Comparison of ENCODE assay signal across 8 cellular contexts in genomic region chr2:170813611-170814550, GRCh38. TPM values are rescaled to one million over a fixed set of nuclear protein-coding genes. Genes with fewer than 3 reads are reported as not detected.
DNase-seq lines count a peak whose midpoint lies in the region; ATAC-seq and TF ChIP-seq lines count a peak whose summit lies in the region.

No MANE protein-coding gene starts in this region.

- TF ChIP-seq RAD21 in Ishikawa (IDR thresholded peaks at IDR 0.05; ENCODE audit: low read depth) = peak; percentile 13; the same call in 1 of the 2 replicates

- intact Hi-C loops in activated T-helper 1 cell treated with anti-CD3 and anti-CD28 coated beads, Interleukin-12 subunit alpha, Interleukin-12 subunit beta, Interleukin-2, Interleukin-4 antibody, amounts not matched to agents 30 ng/mL and 10 ng/mL and 1 ng/mL, durations not matched to agents 14 hours and 24 hours and 36 hours (cut with micrococcal nuclease) = loop anchor here (2.0 kb wide), 1 partner anchor 43 kb away; the partner anchor contains the start of gene ERICH2

- H3K9me3 Mint-ChIP-seq in activated T-helper 1 cell treated with anti-CD3 and anti-CD28 coated beads, Interleukin-12 subunit alpha, Interleukin-12 subunit beta, Interleukin-2, Interleukin-4 antibody, amounts not matched to agents 30 ng/mL and 10 ng/mL and 1 ng/mL, durations not matched to agents 14 hours and 24 hours and 36 hours = no peaks in the 10 kb centered on the region
- no peaks in the 10 kb centered on the region for H3K9me3 Mint-ChIP-seq in memory B cell

- peak overlapping the region; percentile 48 for H3K27ac Mint-ChIP-seq in activated T-helper 1 cell treated with anti-CD3 and anti-CD28 coated beads, Interleukin-12 subunit alpha, Interleukin-12 subunit beta, Interleukin-2, Interleukin-4 antibody, amounts not matched to agents 30 ng/mL and 10 ng/mL and 1 ng/mL, durations not matched to agents 14 hours and 24 hours and 36 hours
- peak overlapping the region; percentile 63 for H3K27ac Mint-ChIP-seq in memory B cell

- H3K36me3 Mint-ChIP-seq in activated T-helper 1 cell treated with anti-CD3 and anti-CD28 coated beads, Interleukin-12 subunit alpha, Interleukin-12 subunit beta, Interleukin-2, Interleukin-4 antibody, amounts not matched to agents 30 ng/mL and 10 ng/mL and 1 ng/mL, durations not matched to agents 14 hours and 24 hours and 36 hours (ENCODE audit: low read depth) = peaks cover 3% of the 10 kb centered on the region
- H3K36me3 Mint-ChIP-seq in memory B cell = no peaks in the 10 kb centered on the region

- H3K4me3 Mint-ChIP-seq in activated T-helper 1 cell treated with anti-CD3 and anti-CD28 coated beads, Interleukin-12 subunit alpha, Interleukin-12 subunit beta, Interleukin-2, Interleukin-4 antibody, amounts not matched to agents 30 ng/mL and 10 ng/mL and 1 ng/mL, durations not matched to agents 14 hours and 24 hours and 36 hours = peak overlapping the region; percentile 5
- H3K4me3 Mint-ChIP-seq in memory B cell = no peak overlapping the region

- DNase-seq in DMS153 (lab: John Stamatoyannopoulos, UW) (peak; percentile 18), memory B cell (ENCODE audit: low spot score in 2 of 2) (peak in 1 of 2 donors; percentile 2), superior temporal gyrus (ENCODE audit: extremely low spot score) (no peak), SK-N-DZ (ENCODE audit: low spot score) (no peak)
- DNase-seq in activated T-helper 1 cell treated with anti-CD3 and anti-CD28 coated beads, Interleukin-12 subunit alpha, Interleukin-12 subunit beta, Interleukin-2, Interleukin-4 antibody, amounts not matched to agents 30 ng/mL and 10 ng/mL and 1 ng/mL, durations not matched to agents 14 hours and 24 hours and 36 hours (ENCODE audit: low spot score) = no peak
- DNase-seq in effector CD4-positive, alpha-beta T cell = no peak

- H3K4me1 Mint-ChIP-seq in activated T-helper 1 cell treated with anti-CD3 and anti-CD28 coated beads, Interleukin-12 subunit alpha, Interleukin-12 subunit beta, Interleukin-2, Interleukin-4 antibody, amounts not matched to agents 30 ng/mL and 10 ng/mL and 1 ng/mL, durations not matched to agents 14 hours and 24 hours and 36 hours (ENCODE audit: low read depth) = peaks cover 28% of the 10 kb centered on the region
- peaks cover 6% of the 10 kb centered on the region for H3K4me1 Mint-ChIP-seq in memory B cell

- peaks cover 71% of the 10 kb centered on the region for H3K27me3 Mint-ChIP-seq in activated T-helper 1 cell treated with anti-CD3 and anti-CD28 coated beads, Interleukin-12 subunit alpha, Interleukin-12 subunit beta, Interleukin-2, Interleukin-4 antibody, amounts not matched to agents 30 ng/mL and 10 ng/mL and 1 ng/mL, durations not matched to agents 14 hours and 24 hours and 36 hours (ENCODE audit: insufficient read depth)
- peaks cover 28% of the 10 kb centered on the region for H3K27me3 Mint-ChIP-seq in memory B cell

- ATAC-seq in memory B cell (ENCODE audit: low read depth) (no peak), GM18907 (IDR thresholded peaks at IDR 0.05; ENCODE audit: unreplicated experiment) (no peak)

- TF ChIP-seq EP300 in Ishikawa (IDR thresholded peaks at IDR 0.05; ENCODE audit: borderline replicate concordance) = no peak

TF ChIP-seq in Ishikawa, 13 proteins besides CTCF, POLR2A, EP300 and RAD21:
- TF ChIP-seq MAX (IDR thresholded peaks at IDR 0.05) (peak; percentile 77), REST (IDR thresholded peaks at IDR 0.05; ENCODE audit: low read depth) (peak; percentile 96), YY1 (IDR thresholded peaks at IDR 0.05; ENCODE audit: low read depth) (no peak), EGR1 (IDR thresholded peaks at IDR 0.05) (no peak), TEAD4 (IDR thresholded peaks at IDR 0.05) (peak; percentile 74), CEBPB (IDR thresholded peaks at IDR 0.05) (no peak)

RNA-seq across cellular contexts. Expression of gene GAD1, which starts 2.8 kb away (rescaled TPM):
- total RNA-seq in activated T-helper 1 cell treated with anti-CD3 and anti-CD28 coated beads, Interleukin-12 subunit alpha, Interleukin-12 subunit beta, Interleukin-2, Interleukin-4 antibody, amounts not matched to agents 30 ng/mL and 10 ng/mL and 1 ng/mL, durations not matched to agents 14 hours and 24 hours and 36 hours = 4.7 and 5.3 TPM in 2 replicates
- 0.34 TPM in 1 of 2 replicates, not detected in the other for polyA plus RNA-seq in SK-N-DZ (2014; cell fraction: cytosol; rRNA removed)
- polyA plus RNA-seq in SK-N-DZ (2014; cell fraction: nucleus; rRNA removed) = not detected in 2 replicates

RNA-seq across cellular contexts. Expression of gene ERICH2, which starts 43.7 kb away (rescaled TPM):
- total RNA-seq in activated T-helper 1 cell treated with anti-CD3 and anti-CD28 coated beads, Interleukin-12 subunit alpha, Interleukin-12 subunit beta, Interleukin-2, Interleukin-4 antibody, amounts not matched to agents 30 ng/mL and 10 ng/mL and 1 ng/mL, durations not matched to agents 14 hours and 24 hours and 36 hours = not detected in 2 replicates
- polyA plus RNA-seq in SK-N-DZ (2014; cell fraction: cytosol; rRNA removed) = not detected in 2 replicates
- polyA plus RNA-seq in SK-N-DZ (2014; cell fraction: nucleus; rRNA removed) = not detected in 2 replicates
